Comparison of ENCODE assay signal across 9 cellular contexts in the genomic region with DNA sequence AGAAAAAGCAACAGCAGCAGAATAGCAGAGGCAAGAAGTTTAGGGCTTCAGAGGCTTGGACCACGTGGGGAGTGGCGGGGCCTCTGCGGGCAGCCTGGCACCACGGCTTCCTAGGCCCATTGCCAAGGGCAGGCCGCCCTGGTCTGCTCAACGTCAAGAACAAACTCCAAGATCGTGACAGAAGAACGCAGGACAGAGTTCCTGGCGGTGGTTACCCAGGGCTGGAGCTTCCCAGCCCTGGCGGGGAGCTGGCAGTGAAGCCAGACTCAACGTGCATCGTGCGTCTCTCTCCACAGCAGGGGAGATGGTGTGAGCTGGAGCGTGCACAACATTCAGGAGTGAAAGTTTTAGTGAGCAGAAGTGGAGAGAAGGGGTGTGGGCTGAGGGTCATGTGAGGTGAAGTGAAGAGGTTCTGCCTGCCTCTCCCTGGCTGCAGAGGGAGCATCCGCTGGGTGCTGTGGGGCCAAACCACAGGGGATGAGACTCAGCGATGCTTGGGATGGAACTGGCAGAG. TPM values are rescaled to one million over a fixed set of nuclear protein-coding genes. Genes with fewer than 3 reads are reported as not detected.
A peak's percentile ranks its signal among the peaks of the same experiment; 100 is the strongest.
DNase-seq lines count a peak whose midpoint lies in the region; ATAC-seq, FAIRE-seq and TF ChIP-seq lines count a peak whose summit lies in the region.
"Had no signal": no experiment of that assay in that cellular context is flagged by ENCODE, and none has a peak within 500 bp of the region (broad histone marks: within the 10 kb centered on the region; RNA-seq: fewer than 3 reads in every experiment).

No MANE protein-coding gene starts in this region.

- peak; percentile 28 to 50 (median 40) for ATAC-seq in right lobe of liver
- no peak for ATAC-seq in HepG2
- no peak for ATAC-seq in GM18505 (IDR thresholded peaks at IDR 0.05; ENCODE audit: unreplicated experiment)

- POLR2A ChIA-PET in HepG2 (lab: Yijun Ruan, JAX) = no interaction called here

- CTCF ChIA-PET in HepG2 (lab: Yijun Ruan, JAX; ENCODE audit: low intra/inter-chr PET ratio, low total read pairs) = no interaction called here

- H3K27ac ChIP-seq in right lobe of liver = no peak overlapping the region
- H3K27ac ChIP-seq in HepG2 (ENCODE audit: extremely low read length, insufficient read depth, low read length) = no peak overlapping the region
- no peak overlapping the region for H3K27ac ChIP-seq in colonic mucosa

- H3K9ac ChIP-seq in HepG2 (ENCODE audit: insufficient read depth, low read depth, low read length) (no peak overlapping the region), colonic mucosa (ENCODE audit: low read depth in 2 of 2, low read length in 2 of 2) (no peak overlapping the region)

- TF ChIP-seq CTCF in right lobe of liver (IDR thresholded peaks at IDR 0.05) (no peak), HepG2 (CRISPR knock-in tag; IDR thresholded peaks at IDR 0.05) (no peak), colonic mucosa (IDR thresholded peaks at IDR 0.05) (no peak)

- H3K4me1 ChIP-seq in right lobe of liver (peaks cover 0 to 10% (median 0%) of the 10 kb centered on the region in 4 donors), HepG2 (ENCODE audit: insufficient read depth, low read length) (no peaks in the 10 kb centered on the region; the same call in 1 of the 2 replicates), colonic mucosa (no peaks in the 10 kb centered on the region)

- no peak overlapping the region for H2AFZ ChIP-seq in HepG2 (ENCODE audit: low read length)

- no peaks in the 10 kb centered on the region for H3K79me2 ChIP-seq in HepG2 (ENCODE audit: insufficient read depth, low read length)

- no peaks in the 10 kb centered on the region for H4K20me1 ChIP-seq in HepG2 (ENCODE audit: insufficient read depth, low read length)

- WGBS in right lobe of liver (ENCODE audit: insufficient coverage, low coverage, low lambda C conversion rate, missing lambda C conversion rate) = 18% methylated on average over 8 of the region's 16 CpGs
- 42% methylated on average over 16 of the region's 16 CpGs for WGBS in HepG2 (ENCODE audit: low lambda C conversion rate)

- TF ChIP-seq RAD21 in HepG2 (CRISPR knock-in tag; IDR thresholded peaks at IDR 0.05) = no peak

- intact Hi-C loops in right lobe of liver (cut with DNase I) (loop anchor here (10.0 kb wide), 1 partner anchor 288 kb away; no protein-coding TSS in a partner anchor), HepG2 (cut with micrococcal nuclease; ENCODE audit: unreplicated experiment) (no loop called here), colonic mucosa (cut with DNase I) (loop anchor here (5.0 kb wide), 1 partner anchor 285 kb away; no protein-coding TSS in a partner anchor)

- H3K9me3 ChIP-seq in right lobe of liver = no peaks in the 10 kb centered on the region
- H3K9me3 ChIP-seq in HepG2 (ENCODE audit: low read length) = no peaks in the 10 kb centered on the region
- H3K9me3 ChIP-seq in colonic mucosa = no peaks in the 10 kb centered on the region

- BruUV-seq in HepG2 (replicated peaks; lab: Mats Ljungman, UMichigan) = no TSS peak

- no peak for TF ChIP-seq POLR2A in right lobe of liver (IDR thresholded peaks at IDR 0.05)
- TF ChIP-seq POLR2A in HepG2 (IDR thresholded peaks at IDR 0.05; ENCODE audit: insufficient read depth in 1 of 2, low read depth in 2 of 2, low read length in 2 of 2) = no peak
- TF ChIP-seq POLR2A in GM18505 (IDR thresholded peaks at IDR 0.05; ENCODE audit: borderline replicate concordance, extremely low read depth, insufficient read depth, insufficient read length) = no peak

- no peaks in the 10 kb centered on the region for H3K27me3 ChIP-seq in right lobe of liver
- H3K27me3 ChIP-seq in HepG2 (ENCODE audit: control insufficient read depth in 1 of 2, insufficient read depth in 2 of 2, low read length in 2 of 2) = peaks cover 0 to 27% of the 10 kb centered on the region in 2 experiments; a peak in 4 of 5 replicates
- no peaks in the 10 kb centered on the region for H3K27me3 ChIP-seq in colonic mucosa

- TF ChIP-seq EP300 in HepG2 (IDR thresholded peaks at IDR 0.05; ENCODE audit: low read depth in 2 of 2, low read length in 2 of 2) (no peak), HepG2 (CRISPR knock-in tag; IDR thresholded peaks at IDR 0.05; ENCODE audit: borderline replicate concordance) (no peak)

- in situ Hi-C loops in HepG2 (cut with HindIII; ENCODE audit: extremely low pct_ligation_motif_present, low pct_unique_long_range_greater_than_20kb) = no loop called here

- peak in 1 of 3 donors; percentile 67 for DNase-seq in right lobe of liver
- DNase-seq in HepG2 (ENCODE audit: low spot score) = no peak
- peak; percentile 76 for DNase-seq in colonic mucosa
- DNase-seq in mesenteric fat pad (ENCODE audit: low spot score) = peak; percentile 87
- DNase-seq in occipital lobe (lab: John Stamatoyannopoulos, UW) = no peak
- DNase-seq in HuH-7.5 (ENCODE audit: low spot score) = no peak
- no peak for DNase-seq in NCI-H526 (lab: John Stamatoyannopoulos, UW)

- FAIRE-seq in HepG2 (lab: Jason Lieb, UNC) = no peak

- H3K36me3 ChIP-seq in right lobe of liver = no peaks in the 10 kb centered on the region
- no peaks in the 10 kb centered on the region; a peak in 1 of 5 replicates for H3K36me3 ChIP-seq in HepG2 (replicated peaks in 1 of 2; ENCODE audit: control insufficient read depth in 1 of 2, insufficient read depth in 2 of 2, low read length in 2 of 2)
- H3K36me3 ChIP-seq in colonic mucosa = no peaks in the 10 kb centered on the region

- H3K4me3 ChIP-seq in right lobe of liver = no peak overlapping the region
- H3K4me3 ChIP-seq in HepG2 (replicated peaks in 1 of 3; ENCODE audit: insufficient read depth in 1 of 3, low read depth in 2 of 3, low read length in 3 of 3) = no peak overlapping the region
- H3K4me3 ChIP-seq in colonic mucosa = no peak overlapping the region

- no peak overlapping the region for H3K4me2 ChIP-seq in HepG2 (ENCODE audit: low read depth, low read length)

TF ChIP-seq in HepG2, 621 proteins besides CTCF, POLR2A, EP300 and RAD21 (continues in another document):
- TF ChIP-seq, protein P1, sequence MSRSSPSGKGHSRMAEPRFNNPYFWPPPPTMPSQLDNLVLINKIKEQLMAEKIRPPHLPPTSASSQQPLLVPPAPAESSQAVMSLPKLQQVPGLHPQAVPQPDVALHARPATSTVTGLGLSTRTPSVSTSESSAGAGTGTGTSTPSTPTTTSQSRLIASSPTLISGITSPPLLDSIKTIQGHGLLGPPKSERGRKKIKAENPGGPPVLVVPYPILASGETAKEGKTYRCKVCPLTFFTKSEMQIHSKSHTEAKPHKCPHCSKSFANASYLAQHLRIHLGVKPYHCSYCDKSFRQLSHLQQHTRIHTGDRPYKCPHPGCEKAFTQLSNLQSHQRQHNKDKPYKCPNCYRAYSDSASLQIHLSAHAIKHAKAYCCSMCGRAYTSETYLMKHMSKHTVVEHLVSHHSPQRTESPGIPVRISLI (CRISPR knock-in tag; IDR thresholded peaks at IDR 0.05; ENCODE audit: borderline replicate concordance) = no peak
- TF ChIP-seq, protein P2, sequence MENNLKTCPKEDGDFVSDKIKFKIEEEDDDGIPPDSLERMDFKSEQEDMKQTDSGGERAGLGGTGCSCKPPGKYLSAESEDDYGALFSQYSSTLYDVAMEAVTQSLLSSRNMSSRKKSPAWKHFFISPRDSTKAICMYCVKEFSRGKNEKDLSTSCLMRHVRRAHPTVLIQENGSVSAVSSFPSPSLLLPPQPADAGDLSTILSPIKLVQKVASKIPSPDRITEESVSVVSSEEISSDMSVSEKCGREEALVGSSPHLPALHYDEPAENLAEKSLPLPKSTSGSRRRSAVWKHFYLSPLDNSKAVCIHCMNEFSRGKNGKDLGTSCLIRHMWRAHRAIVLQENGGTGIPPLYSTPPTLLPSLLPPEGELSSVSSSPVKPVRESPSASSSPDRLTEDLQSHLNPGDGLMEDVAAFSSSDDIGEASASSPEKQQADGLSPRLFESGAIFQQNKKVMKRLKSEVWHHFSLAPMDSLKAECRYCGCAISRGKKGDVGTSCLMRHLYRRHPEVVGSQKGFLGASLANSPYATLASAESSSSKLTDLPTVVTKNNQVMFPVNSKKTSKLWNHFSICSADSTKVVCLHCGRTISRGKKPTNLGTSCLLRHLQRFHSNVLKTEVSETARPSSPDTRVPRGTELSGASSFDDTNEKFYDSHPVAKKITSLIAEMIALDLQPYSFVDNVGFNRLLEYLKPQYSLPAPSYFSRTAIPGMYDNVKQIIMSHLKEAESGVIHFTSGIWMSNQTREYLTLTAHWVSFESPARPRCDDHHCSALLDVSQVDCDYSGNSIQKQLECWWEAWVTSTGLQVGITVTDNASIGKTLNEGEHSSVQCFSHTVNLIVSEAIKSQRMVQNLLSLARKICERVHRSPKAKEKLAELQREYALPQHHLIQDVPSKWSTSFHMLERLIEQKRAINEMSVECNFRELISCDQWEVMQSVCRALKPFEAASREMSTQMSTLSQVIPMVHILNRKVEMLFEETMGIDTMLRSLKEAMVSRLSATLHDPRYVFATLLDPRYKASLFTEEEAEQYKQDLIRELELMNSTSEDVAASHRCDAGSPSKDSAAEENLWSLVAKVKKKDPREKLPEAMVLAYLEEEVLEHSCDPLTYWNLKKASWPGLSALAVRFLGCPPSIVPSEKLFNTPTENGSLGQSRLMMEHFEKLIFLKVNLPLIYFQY (CRISPR knock-in tag; IDR thresholded peaks at IDR 0.05; ENCODE audit: borderline replicate concordance) = no peak

RNA-seq across cellular contexts. Expression of a gene that starts 13.9 kb away (rescaled TPM):
- total RNA-seq in right lobe of liver = 1 to 10 TPM in 3 of 6 experiments, under 1 TPM in 3; 0.87 to 1.9 (median 0.96) TPM
- 7.2 and 14.2 TPM in 2 replicates for total RNA-seq in HepG2 (2016; rRNA removed; fragmentation: Illumina TruSeq; extraction: Trizol)
- 8.0 and 8.7 TPM in 2 replicates for total RNA-seq in HepG2 (2016; cell fraction: cytosol; rRNA removed; fragmentation: Illumina TruSeq; extraction: Trizol; ENCODE audit: low read depth)
- 8.0 and 14.5 TPM in 2 replicates for total RNA-seq in HepG2 (2016; cell fraction: insoluble cytoplasmic fraction; rRNA removed; fragmentation: Illumina TruSeq; extraction: Trizol)
- 14.1 and 16.1 TPM in 2 replicates for total RNA-seq in HepG2 (2016; cell fraction: membrane; rRNA removed; fragmentation: Illumina TruSeq; extraction: Trizol)
- 15.5 and 18.8 TPM in 2 replicates for total RNA-seq in HepG2 (2016; cell fraction: nucleus; rRNA removed; fragmentation: Illumina TruSeq; extraction: Trizol)
- 136 and 160 TPM in 2 replicates for polyA plus RNA-seq in HepG2 (2011; rRNA removed)
- polyA plus RNA-seq in HepG2 (2011; cell fraction: cytosol; rRNA removed) = 115 and 149 TPM in 2 replicates
- polyA plus RNA-seq in HepG2 (2011; cell fraction: nucleus; rRNA removed) = 402 and 439 TPM in 2 replicates
- polyA plus RNA-seq in HepG2 (2012) = 73.6 and 103 TPM in 2 replicates
- 7.6 and 9.3 TPM in 2 replicates for polyA plus RNA-seq in HepG2 (2016; cell fraction: cytosol; fragmentation: Illumina TruSeq; extraction: Trizol; ENCODE audit: low read depth)
- polyA plus RNA-seq in HepG2 (2016; cell fraction: insoluble cytoplasmic fraction; fragmentation: Illumina TruSeq; extraction: Trizol; ENCODE audit: low read depth) = 10.4 and 11.5 TPM in 2 replicates
- 13.7 and 16.7 TPM in 2 replicates for polyA plus RNA-seq in HepG2 (2016; cell fraction: membrane; fragmentation: Illumina TruSeq; extraction: Trizol; ENCODE audit: low read depth)
- 27.6 and 41.2 TPM in 2 replicates for polyA plus RNA-seq in HepG2 (2016; cell fraction: nucleus; fragmentation: Illumina TruSeq; extraction: Trizol; ENCODE audit: insufficient read depth, low read depth)
- polyA minus RNA-seq in HepG2 (2011; rRNA and poly(A)+ RNA removed; ENCODE audit: low replicate concordance) = 202 TPM in 1 of 2 replicates, not detected in the other
- 42.4 and 44.5 TPM in 2 replicates for polyA minus RNA-seq in HepG2 (2011; cell fraction: cytosol; rRNA and poly(A)+ RNA removed)
- 135 and 155 TPM in 2 replicates for polyA minus RNA-seq in HepG2 (2011; cell fraction: nucleus; rRNA and poly(A)+ RNA removed)
- 1 to 10 TPM; 3.3 to 3.7 TPM for total RNA-seq in colonic mucosa
- total RNA-seq in mesenteric fat pad = 8.8 TPM
- total RNA-seq in occipital lobe = not detected
- total RNA-seq: lung microvascular endothelial cell had no signal

Comparison
In these comparisons a context has a peak if more than half of its experiments do, and no peak if none do; other contexts are left out.
1. ATAC-seq: peak in right lobe of liver (4 of 4); none in HepG2 (single experiment) and GM18505 (single experiment).
2. DNase-seq: peak in colonic mucosa (single experiment) and mesenteric fat pad (single experiment); none in HepG2 (single experiment), occipital lobe (single experiment), HuH-7.5 (single experiment) and NCI-H526 (0 of 2).